In genomic region chr5:123670981-123671557, GRCh38 we compare ENCODE assay signal across 8 cellular contexts.
A peak's percentile ranks its signal among the peaks of the same experiment; 100 is the strongest.
DNase-seq lines count a peak whose midpoint lies in the region; ATAC-seq and FAIRE-seq lines count a peak whose summit lies in the region.

No MANE protein-coding gene starts in this region.

- no peak for ATAC-seq in HG03045 (IDR thresholded peaks at IDR 0.05; ENCODE audit: unreplicated experiment)

- peak; percentile 87 for FAIRE-seq in GM19239 (lab: Jason Lieb, UNC)

- DNase-seq in CD1c-positive myeloid dendritic cell (ENCODE audit: extremely low spot score) (peak; percentile 52), GM19239 (ENCODE audit: insufficient read length, low spot score) (peak; percentile 6), NCI-H1694 (lab: John Stamatoyannopoulos, UW) (peak; percentile 53), UCSD-AML1 (lab: John Stamatoyannopoulos, UW; ENCODE audit: unreplicated experiment) (peak; percentile 10), midbrain (lab: John Stamatoyannopoulos, UW) (peak; percentile 62), superior temporal gyrus (ENCODE audit: extremely low spot score) (peak; percentile 93)
- peak; percentile 0 for DNase-seq in effector CD8-positive, alpha-beta T cell (lab: John Stamatoyannopoulos, UW)

Comparison
In these comparisons a context has a peak if more than half of its experiments do, and no peak if none do; other contexts are left out.
1. DNase-seq: peak in every context shown above with its lines; median percentile 93 in superior temporal gyrus; 62 in midbrain; 53 in NCI-H1694; 52 in CD1c-positive myeloid dendritic cell; 10 in UCSD-AML1; 6 in GM19239; 0 in effector CD8-positive, alpha-beta T cell.